Comparison of ENCODE assay signal across 11 cellular contexts in genomic region chr1:234271243-234271606, GRCh38.
DNase-seq lines count a peak whose midpoint lies in the region; ATAC-seq and TF ChIP-seq lines count a peak whose summit lies in the region.
"Had no signal": no experiment of that assay in that cellular context is flagged by ENCODE, and none has a peak within 500 bp of the region (broad histone marks: within the 10 kb centered on the region; RNA-seq: fewer than 3 reads in every experiment).

No MANE protein-coding gene starts in this region.

- H3K27me3 ChIP-seq in OCI-LY3 (ENCODE audit: low read depth, low read length) (peaks cover 27% of the 10 kb centered on the region), vagina (no peaks in the 10 kb centered on the region), heart left ventricle (peaks cover 0 to 10% (median 4%) of the 10 kb centered on the region in 9 donors), smooth muscle cell (ENCODE audit: low read depth) (no peaks in the 10 kb centered on the region)

- no peaks in the 10 kb centered on the region for H3K79me2 ChIP-seq in OCI-LY3 (ENCODE audit: low read length)
- H3K79me2 ChIP-seq in smooth muscle cell (ENCODE audit: low read depth): no peaks in the 10 kb centered on the region

- peaks cover 0 to 5% (median 3%) of the 10 kb centered on the region in 7 donors for H3K9me3 Mint-ChIP-seq in CD14-positive monocyte

- peak overlapping the region; percentile 81 for H3K27ac ChIP-seq in OCI-LY3 (ENCODE audit: low read length)
- no peak overlapping the region for H3K27ac ChIP-seq in vagina
- H3K27ac ChIP-seq in heart left ventricle: no peak overlapping the region
- no peak overlapping the region for H3K27ac ChIP-seq in smooth muscle cell (ENCODE audit: low read depth)
- H3K27ac ChIP-seq: HL-60, RWPE1 had no signal

- DNase-seq in vagina (ENCODE audit: extremely low spot score in 2 of 2) (no peak), CD14-positive monocyte (ENCODE audit: low spot score) (no peak), heart left ventricle (no peak), smooth muscle cell (lab: John Stamatoyannopoulos, UW; ENCODE audit: unreplicated experiment) (no peak)
- DNase-seq: NCI-H146 had no signal

- ATAC-seq in GM18511 (IDR thresholded peaks at IDR 0.05; ENCODE audit: unreplicated experiment) (peak; percentile 98), GM19438 (IDR thresholded peaks at IDR 0.05; ENCODE audit: low read depth, unreplicated experiment) (peak; percentile 95), HG02938 (IDR thresholded peaks at IDR 0.05; ENCODE audit: unreplicated experiment) (peak; percentile 97), heart left ventricle (no peak)

- 68 to 75% (median 72%) methylated on average over 4 of the region's 4 CpGs for WGBS in heart left ventricle, 4 donors
- WGBS in smooth muscle cell (ENCODE audit: low lambda C conversion rate): 78% methylated on average over 4 of the region's 4 CpGs

- no peak overlapping the region for H3K4me3 Mint-ChIP-seq in CD14-positive monocyte

- H3K36me3 ChIP-seq in OCI-LY3 (replicated peaks; ENCODE audit: low read depth, low read length) (peaks cover 4% of the 10 kb centered on the region), vagina (no peaks in the 10 kb centered on the region), heart left ventricle (no peaks in the 10 kb centered on the region), smooth muscle cell (ENCODE audit: low read depth) (no peaks in the 10 kb centered on the region)

- H3K36me3 Mint-ChIP-seq in CD14-positive monocyte: no peaks in the 10 kb centered on the region

- H2AFZ ChIP-seq in OCI-LY3 (ENCODE audit: low read depth, low read length) (no peak overlapping the region), smooth muscle cell (ENCODE audit: low read depth) (no peak overlapping the region)

- no peak overlapping the region for H3K27ac Mint-ChIP-seq in CD14-positive monocyte

- TF ChIP-seq POLR2A in vagina (IDR thresholded peaks at IDR 0.05) (no peak), heart left ventricle (IDR thresholded peaks at IDR 0.05) (no peak)

- H3K9ac ChIP-seq in OCI-LY3 (ENCODE audit: low read length): peak overlapping the region; percentile 34; the same call in 1 of the 2 replicates
- no peak overlapping the region for H3K9ac ChIP-seq in smooth muscle cell (ENCODE audit: low read depth)

- H4K20me1 ChIP-seq in OCI-LY3 (ENCODE audit: insufficient read depth, low read length) (no peaks in the 10 kb centered on the region), smooth muscle cell (ENCODE audit: low read depth) (no peaks in the 10 kb centered on the region)

- H3K9me3 ChIP-seq in OCI-LY3 (ENCODE audit: insufficient read depth, low read length) (peaks cover 4% of the 10 kb centered on the region), vagina (no peaks in the 10 kb centered on the region), heart left ventricle (no peaks in the 10 kb centered on the region), smooth muscle cell (replicated peaks; ENCODE audit: low read depth) (no peaks in the 10 kb centered on the region)

- peak overlapping the region; percentile 46 for H3K4me3 ChIP-seq in OCI-LY3 (ENCODE audit: low read length)
- H3K4me3 ChIP-seq in vagina: no peak overlapping the region
- no peak overlapping the region for H3K4me3 ChIP-seq in heart left ventricle
- H3K4me3 ChIP-seq in smooth muscle cell: no peak overlapping the region

- H3K4me2 ChIP-seq in OCI-LY3 (ENCODE audit: low read length): peak overlapping the region; percentile 67
- H3K4me2 ChIP-seq in smooth muscle cell: no peak overlapping the region

- H3K4me1 ChIP-seq in OCI-LY3 (ENCODE audit: low read length) (peaks cover 38% of the 10 kb centered on the region), vagina (no peaks in the 10 kb centered on the region), heart left ventricle (no peaks in the 10 kb centered on the region), smooth muscle cell (ENCODE audit: low read depth) (no peaks in the 10 kb centered on the region)

- H3K4me1 Mint-ChIP-seq in CD14-positive monocyte: no peaks in the 10 kb centered on the region

- intact Hi-C loops in vagina (cut with DNase I) (no loop called here), CD14-positive monocyte (cut with micrococcal nuclease) (no loop called here), heart left ventricle (cut with DNase I) (no loop called here)

- no peaks in the 10 kb centered on the region for H3F3A ChIP-seq in smooth muscle cell (ENCODE audit: low read depth)

- TF ChIP-seq CTCF in OCI-LY3 (IDR thresholded peaks at IDR 0.05; ENCODE audit: low read depth, low read length) (no peak), vagina (IDR thresholded peaks at IDR 0.05) (no peak), CD14-positive monocyte (IDR thresholded peaks at IDR 0.05) (no peak), heart left ventricle (IDR thresholded peaks at IDR 0.05) (no peak), smooth muscle cell (IDR thresholded peaks at IDR 0.05; ENCODE audit: borderline replicate concordance, insufficient read depth, poor library complexity, severe bottlenecking) (no peak)

- H3K27me3 Mint-ChIP-seq in CD14-positive monocyte (ENCODE audit: low read depth in 3 of 3): peaks cover 3 to 6% (median 5%) of the 10 kb centered on the region in 3 donors

Comparison
In these comparisons a context has a peak if more than half of its experiments do, and no peak if none do; other contexts are left out.
1. ATAC-seq: peak in GM18511 (single experiment), GM19438 (single experiment) and HG02938 (single experiment); none in heart left ventricle (0 of 4).